Comparison of ENCODE assay signal across 8 cellular contexts in the genomic region with DNA sequence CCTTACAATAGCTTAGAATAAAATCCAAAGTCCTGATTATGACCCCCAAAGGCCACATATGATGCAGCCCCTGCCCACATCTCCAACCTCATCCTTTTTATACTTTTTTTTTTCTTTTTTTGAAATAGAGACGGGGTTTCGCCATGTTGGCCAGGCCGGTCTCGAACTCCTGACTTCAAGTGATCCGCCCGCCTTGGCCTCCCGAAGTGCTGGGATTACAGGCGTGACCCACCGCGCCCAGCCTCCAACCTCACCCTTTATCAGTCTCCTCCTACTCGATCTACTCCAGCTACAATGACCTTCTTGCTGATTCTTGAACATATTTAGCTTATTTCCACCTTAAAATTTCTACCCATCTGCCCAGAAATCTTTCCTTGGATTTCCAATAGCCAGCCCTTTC. TPM values are rescaled to one million over a fixed set of nuclear protein-coding genes. Genes with fewer than 3 reads are reported as not detected.
DNase-seq lines count a peak whose midpoint lies in the region; ATAC-seq, FAIRE-seq and TF ChIP-seq lines count a peak whose summit lies in the region.

No MANE protein-coding gene starts in this region.

- H3K36me3 Mint-ChIP-seq in astrocyte (ENCODE audit: low read depth, unreplicated experiment), result peaks cover 4% of the 10 kb centered on the region

- H3K9me3 ChIP-seq in cardiac muscle cell (ENCODE audit: low read depth), result no peaks in the 10 kb centered on the region
- no peaks in the 10 kb centered on the region for H3K9me3 ChIP-seq in astrocyte (ENCODE audit: insufficient read depth, low read depth, low read length)
- no peaks in the 10 kb centered on the region for H3K9me3 ChIP-seq in lower lobe of right lung

- H3K4me3 ChIP-seq in cardiac muscle cell (peak overlapping the region; percentile 84), astrocyte (ENCODE audit: insufficient read depth, low read depth, low read length) (peak overlapping the region; percentile 96), lower lobe of right lung (peak overlapping the region; percentile 96), urinary bladder (ENCODE audit: low read depth, low read length) (peak overlapping the region; percentile 95)

- peaks cover 5% of the 10 kb centered on the region for H3K4me1 Mint-ChIP-seq in astrocyte (ENCODE audit: low read depth, unreplicated experiment)

- peak overlapping the region; percentile 93 for H3K9ac ChIP-seq in astrocyte (ENCODE audit: low read length)

- peak overlapping the region; percentile 99 for H3K4me3 Mint-ChIP-seq in astrocyte (ENCODE audit: unreplicated experiment)

- H3K27me3 ChIP-seq in cardiac muscle cell, result no peaks in the 10 kb centered on the region
- no peaks in the 10 kb centered on the region for H3K27me3 ChIP-seq in astrocyte (ENCODE audit: insufficient read depth, low read length)
- no peaks in the 10 kb centered on the region for H3K27me3 ChIP-seq in lower lobe of right lung (ENCODE audit: low read depth)

- TF ChIP-seq CTCF in cardiac muscle cell (IDR thresholded peaks at IDR 0.05; ENCODE audit: low read depth, low read length) (no peak), astrocyte (IDR thresholded peaks at IDR 0.05; ENCODE audit: insufficient read depth, low read depth, low read length) (no peak), lower lobe of right lung (IDR thresholded peaks at IDR 0.05) (no peak)

- H2AFZ ChIP-seq in astrocyte (ENCODE audit: low read depth, low read length), result no peak overlapping the region

- 26% methylated on average over 11 of the region's 11 CpGs for WGBS in urinary bladder

- peaks cover 13% of the 10 kb centered on the region for H4K20me1 ChIP-seq in astrocyte (ENCODE audit: insufficient read depth, low read length)

- ATAC-seq in lower lobe of right lung, result no peak
- ATAC-seq in HG02852 (IDR thresholded peaks at IDR 0.05; ENCODE audit: unreplicated experiment), result no peak
- ATAC-seq in HG02870 (IDR thresholded peaks at IDR 0.05; ENCODE audit: unreplicated experiment), result no peak
- no peak for ATAC-seq in HG03439 (IDR thresholded peaks at IDR 0.05; ENCODE audit: unreplicated experiment)

- H3K27me3 Mint-ChIP-seq in astrocyte (ENCODE audit: low read depth, unreplicated experiment), result no peaks in the 10 kb centered on the region

- H3K36me3 ChIP-seq in cardiac muscle cell (peaks cover 3% of the 10 kb centered on the region), astrocyte (ENCODE audit: insufficient read depth, low read length) (peaks cover 7% of the 10 kb centered on the region), lower lobe of right lung (peaks cover 12% of the 10 kb centered on the region), urinary bladder (ENCODE audit: insufficient read depth) (no peaks in the 10 kb centered on the region)

- H3K27ac Mint-ChIP-seq in astrocyte (ENCODE audit: unreplicated experiment), result peak overlapping the region; percentile 98

- H3K9me3 Mint-ChIP-seq in astrocyte (ENCODE audit: unreplicated experiment), result no peaks in the 10 kb centered on the region

- no peak for FAIRE-seq in astrocyte (lab: Jason Lieb, UNC)

- peak overlapping the region; percentile 94 for H3K4me2 ChIP-seq in astrocyte (ENCODE audit: low read length)

- DNase-seq in cardiac muscle cell (ENCODE audit: low read depth in 1 of 2, low spot score in 1 of 2) (no peak), cardiac septum (ENCODE audit: low spot score) (no peak), astrocyte (ENCODE audit: low read depth) (no peak), lower lobe of right lung (no peak)

- H3K4me1 ChIP-seq in cardiac muscle cell (ENCODE audit: low read depth), result peaks cover 16% of the 10 kb centered on the region
- peaks cover 11% of the 10 kb centered on the region for H3K4me1 ChIP-seq in astrocyte (ENCODE audit: insufficient read depth, low read length)
- H3K4me1 ChIP-seq in lower lobe of right lung, result peaks cover 50% of the 10 kb centered on the region
- no peaks in the 10 kb centered on the region for H3K4me1 ChIP-seq in urinary bladder (ENCODE audit: insufficient read depth)

- intact Hi-C loops in cardiac septum (cut with DNase I), result no loop called here
- intact Hi-C loops in lower lobe of right lung (cut with DNase I), result no loop called here

- peaks cover 64% of the 10 kb centered on the region for H3K79me2 ChIP-seq in astrocyte (ENCODE audit: insufficient read depth, low read length)

- H3K27ac ChIP-seq in cardiac muscle cell (no peak overlapping the region), astrocyte (ENCODE audit: low read depth, low read length) (peak overlapping the region; percentile 96), lower lobe of right lung (peak overlapping the region; percentile 99), urinary bladder (ENCODE audit: low read depth) (no peak overlapping the region)

RNA-seq across cellular contexts. Expression of a gene that starts 1.2 kb away (rescaled TPM):
- 81.0 and 92.9 TPM in 2 replicates for total RNA-seq in cardiac muscle cell
- 64.3 and 81.2 TPM in 2 replicates for polyA plus RNA-seq in cardiac muscle cell
- total RNA-seq in cardiac septum, result 25.7 TPM
- 39.4 and 42.6 TPM in 2 replicates for total RNA-seq in astrocyte
- 39.4 TPM for total RNA-seq in lower lobe of right lung
- total RNA-seq in urinary bladder, result 37.0 TPM
- 26.2 TPM for polyA plus RNA-seq in urinary bladder

Comparison
In these comparisons a context has a peak if more than half of its experiments do, and no peak if none do; other contexts are left out.
1. H3K27ac ChIP-seq: peak in astrocyte (single experiment) and lower lobe of right lung (single experiment); none in cardiac muscle cell (single experiment) and urinary bladder (single experiment).
2. Peak in every context shown above with its lines, with median percentiles within 50 percentile points of each other: H3K4me3 ChIP-seq.